In the genomic region with DNA sequence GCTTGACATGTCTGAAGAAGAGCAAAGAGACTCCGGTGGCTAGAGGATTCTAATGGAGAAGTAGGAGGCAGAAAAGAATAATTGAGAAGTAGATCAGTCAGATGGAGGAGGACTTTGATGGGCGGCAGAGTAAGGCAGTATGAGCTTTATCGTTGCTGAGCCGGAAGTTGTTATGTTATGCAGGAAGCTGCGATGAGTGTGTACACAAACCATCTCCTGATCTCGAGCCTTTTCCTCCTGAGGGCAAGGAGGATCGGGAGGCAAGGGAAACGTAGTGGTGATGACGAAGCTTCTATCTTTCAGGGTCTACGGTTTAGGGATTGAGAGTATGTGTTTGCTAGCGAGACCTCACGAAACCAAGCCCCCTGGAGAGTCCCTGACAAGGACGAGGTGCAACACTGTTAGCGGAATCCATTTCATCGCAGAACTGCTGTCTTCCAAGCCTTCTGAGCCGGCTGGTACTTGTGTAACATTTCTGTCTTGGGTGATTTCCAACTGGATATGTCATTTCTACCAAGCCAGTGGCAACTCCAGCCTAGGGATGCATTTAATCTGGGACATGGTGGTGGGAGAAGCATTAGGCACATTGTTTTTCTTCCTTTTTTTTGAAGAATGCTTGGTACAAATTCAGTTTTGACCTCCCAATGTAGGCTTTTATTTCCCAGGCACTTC, we compare ENCODE assay signal across 29 cellular contexts. TPM values are rescaled to one million over a fixed set of nuclear protein-coding genes. Genes with fewer than 3 reads are reported as not detected.
"Had no signal": no experiment of that assay in that cellular context is flagged by ENCODE, and none has a peak within 500 bp of the region (broad histone marks: within the 10 kb centered on the region; RNA-seq: fewer than 3 reads in every experiment).

No MANE protein-coding gene starts in this region.

- H3K9ac ChIP-seq: KMS-11 had no signal

- H3K4me3 ChIP-seq: adrenal gland, breast epithelium had no signal

- H3K9me3 ChIP-seq: adrenal gland, breast epithelium had no signal

- DNase-seq: activated CD4-positive, alpha-beta T cell treated with anti-CD3 and anti-CD28 coated beads for 4 hours; activated CD8-positive, alpha-beta memory T cell treated with anti-CD3 and anti-CD28 coated beads, Interleukin-2, amount 50 U/mL, for 4 hours; activated CD8-positive, alpha-beta T cell treated with anti-CD3 and anti-CD28 coated beads for 36 hours; activated gamma-delta T cell treated with Interleukin-2 at 50 U/mL for 16 hours; activated naive CD4-positive, alpha-beta T cell treated with anti-CD3 and anti-CD28 coated beads, Interleukin-2, amount 50 U/mL, for 16 hours; activated naive CD8-positive, alpha-beta T cell treated with anti-CD3 and anti-CD28 coated beads, Interleukin-2, amount 10 ng/mL, durations not matched to agents 7 days and 5 days; activated T-cell treated with anti-CD3 and anti-CD28 coated beads, Interleukin-2, amount 50 U/mL, for 72 hours; adrenal gland; aorta; NCI-H1092; NCI-H1417 treated with DMSO at 0.1 percent for 48 hours; NCI-H1694; NCI-H2029; NCI-H2107; NCI-H2171 treated with DMSO at 0.1 percent for 48 hours; NCI-H510A; NCI-H526 treated with DMSO at 0.1 percent for 48 hours; NCI-H82; RPMI8226; SHP77 had no signal

- H3K27ac ChIP-seq: adrenal gland, breast epithelium, KMS-11 had no signal

- H3K36me3 ChIP-seq: adrenal gland, breast epithelium had no signal

- H3K27me3 ChIP-seq: adrenal gland, breast epithelium had no signal

- H3K4me2 ChIP-seq: KMS-11 had no signal

- H3K4me1 ChIP-seq: adrenal gland, breast epithelium had no signal

- ATAC-seq: activated CD4-positive, CD25-positive, alpha-beta regulatory T cell treated with anti-CD3 and anti-CD28 coated beads, Interleukin-2, amount 50 U/mL, for 24 hours; activated CD8-positive, alpha-beta T cell treated with anti-CD3 and anti-CD28 coated beads for 36 hours; activated T-cell treated with anti-CD3 and anti-CD28 coated beads, Interleukin-2, amount 50 U/mL, for 72 hours; Panc1 had no signal

RNA-seq across cellular contexts. Expression of gene RBFOX1, which starts 45.5 kb away (rescaled TPM):
- total RNA-seq: activated CD8-positive, alpha-beta T cell treated with anti-CD3 and anti-CD28 coated beads for 36 hours; activated naive CD8-positive, alpha-beta T cell treated with anti-CD3 and anti-CD28 coated beads, Interleukin-2, amount 10 ng/mL, durations not matched to agents 7 days and 5 days; activated T-cell treated with anti-CD3 and anti-CD28 coated beads, Interleukin-2, amount 50 U/mL, for 72 hours; activated T-helper 2 cell treated with anti-CD3 and anti-CD28 coated beads, Interferon-gamma antibody, Interleukin-2, Interleukin-4, amounts not matched to agents 10 μg/mL and 5 μg/mL and 100 μg/mL, durations not matched to agents 14 hours and 24 hours and 36 hours; aorta; MCF 10A; OCI-LY7; SK-MEL-5 had no signal
- polyA plus RNA-seq: IgD-negative memory B cell had no signal
